ENCODE assay signal across 19 cellular contexts in genomic region chr22:35522571-35523149, GRCh38. TPM values are rescaled to one million over a fixed set of nuclear protein-coding genes. Genes with fewer than 3 reads are reported as not detected.
"Had no signal": no experiment of that assay in that cellular context is flagged by ENCODE, and none has a peak within 500 bp of the region (broad histone marks: within the 10 kb centered on the region; RNA-seq: fewer than 3 reads in every experiment).

No MANE protein-coding gene starts in this region.

- DNase-seq: activated CD4-positive, alpha-beta memory T cell treated with anti-CD3 and anti-CD28 coated beads for 36 hours; activated CD4-positive, alpha-beta T cell treated with anti-CD3 and anti-CD28 coated beads, Interleukin-2, amount 10 ng/mL, durations not matched to agents 7 days and 5 days; activated CD4-positive, CD25-positive, alpha-beta regulatory T cell; activated gamma-delta T cell treated with Interleukin-2 at 50 U/mL for 16 hours; activated naive CD4-positive, alpha-beta T cell treated with anti-CD3 and anti-CD28 coated beads, Interleukin-2, amount 50 U/mL, for 16 hours; activated naive CD8-positive, alpha-beta T cell treated with anti-CD3 and anti-CD28 coated beads, Interleukin-2, amount 10 ng/mL, durations not matched to agents 7 days and 5 days; activated T-cell treated with anti-CD3 and anti-CD28 coated beads for 4 hours; activated T-cell treated with anti-CD3 and anti-CD28 coated beads, Interleukin-2, amount 50 U/mL, for 48 hours; adrenal gland; anterior cingulate cortex; central memory CD4-positive, alpha-beta T cell; Kasumi-1; NCI-H1930; NCI-H2227 treated with DMSO at 0.1 percent for 48 hours; SIG-M5; T-cell; T-helper 2 cell; T1000 had no signal

- H3K4me3 ChIP-seq: adrenal gland, breast epithelium had no signal

- H3K36me3 ChIP-seq: adrenal gland, breast epithelium had no signal

- H3K9me3 ChIP-seq: adrenal gland, breast epithelium had no signal

- H3K27me3 ChIP-seq: adrenal gland, breast epithelium had no signal

- H3K27ac ChIP-seq: adrenal gland, breast epithelium had no signal

- H3K4me1 ChIP-seq: breast epithelium had no signal

RNA-seq across cellular contexts. Expression of gene RASD2, which starts 18.0 kb away (rescaled TPM):
- total RNA-seq: activated CD4-positive, alpha-beta T cell treated with anti-CD3 and anti-CD28 coated beads, Interleukin-2, amount 10 ng/mL, durations not matched to agents 7 days and 5 days; activated naive CD8-positive, alpha-beta T cell treated with anti-CD3 and anti-CD28 coated beads, Interleukin-2, amount 10 ng/mL, durations not matched to agents 7 days and 5 days had no signal
